ENCODE assay signal across 18 cellular contexts in the genomic region with DNA sequence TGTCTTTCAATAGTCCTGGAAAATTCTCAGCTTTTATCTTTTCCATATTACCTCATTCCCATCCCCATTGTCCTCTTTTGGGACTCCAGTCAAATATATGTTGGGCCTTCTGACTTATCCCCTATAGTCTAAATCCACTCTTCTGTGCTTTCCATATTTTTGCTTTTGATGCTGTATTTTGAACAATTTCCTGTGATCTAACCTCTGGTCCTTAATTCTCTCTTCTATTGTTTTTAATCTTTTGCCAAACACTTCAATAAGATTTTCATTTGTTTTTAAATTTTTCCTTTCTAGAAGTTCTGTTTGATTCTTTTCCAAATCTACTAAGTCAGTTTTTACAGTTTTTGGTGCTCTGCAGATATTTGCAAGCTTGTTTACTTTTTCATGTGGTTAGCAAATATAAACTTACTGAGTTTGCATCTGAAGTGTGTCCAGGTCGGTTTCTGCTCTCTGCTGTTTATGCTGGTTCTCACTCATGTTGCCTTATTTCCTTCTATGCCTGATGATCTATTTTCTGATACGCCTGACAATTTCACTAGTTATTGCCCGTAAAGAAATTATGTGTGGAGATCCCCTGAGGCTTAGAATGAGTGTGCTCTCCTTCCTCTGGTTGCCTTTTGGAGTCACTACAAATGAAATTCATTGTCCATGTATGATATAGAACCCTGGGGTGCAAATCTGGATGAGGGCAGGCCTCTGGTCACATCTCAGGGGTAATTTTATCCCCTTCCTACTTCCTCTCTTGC.
"Had no signal": no experiment of that assay in that cellular context is flagged by ENCODE, and none has a peak within 500 bp of the region (broad histone marks: within the 10 kb centered on the region; RNA-seq: fewer than 3 reads in every experiment).

No MANE protein-coding gene starts in this region.

- H3K4me3 Mint-ChIP-seq: activated CD4-positive, alpha-beta memory T cell treated with anti-CD3 and anti-CD28 coated beads, Interleukin-2, amount 10 ng/mL, durations not matched to agents 7 days and 5 days; activated naive CD4-positive, alpha-beta T cell treated with anti-CD3 and anti-CD28 coated beads, Interleukin-2, amount 10 ng/mL, durations not matched to agents 7 days and 5 days; central memory CD8-positive, alpha-beta T cell; naive thymus-derived CD8-positive, alpha-beta T cell; stimulated activated naive CD8-positive, alpha-beta T cell treated with anti-CD3 and anti-CD28 coated beads, Interleukin-15, Interleukin-2, amounts not matched to agents 100 ng/mL and 50 ng/mL, for 24 hours had no signal

- H3K4me3 ChIP-seq: prostate gland, testis had no signal

- DNase-seq: activated CD4-positive, alpha-beta memory T cell treated with anti-CD3 and anti-CD28 coated beads, Interleukin-2, amount 10 ng/mL, durations not matched to agents 7 days and 5 days; activated CD4-positive, alpha-beta T cell treated with anti-CD3 and anti-CD28 coated beads for 1 hour; activated CD8-positive, alpha-beta memory T cell treated with anti-CD3 and anti-CD28 coated beads, Interleukin-2, amount 50 U/mL, for 48 hours; activated naive CD4-positive, alpha-beta T cell treated with anti-CD3 and anti-CD28 coated beads, Interleukin-2, amount 10 ng/mL, durations not matched to agents 7 days and 5 days; cortex of kidney; effector memory CD4-positive, alpha-beta T cell; hypothalamus; kidney glomerular epithelial cell; naive thymus-derived CD8-positive, alpha-beta T cell; occipital lobe; stimulated activated CD4-positive, alpha-beta T cell treated with anti-CD3 and anti-CD28 coated beads, Interleukin-12 subunit alpha, Interleukin-12 subunit beta, amount 100 ng/mL, for 4 hours; T1000; testis had no signal

- H3K27me3 Mint-ChIP-seq: activated naive CD4-positive, alpha-beta T cell treated with anti-CD3 and anti-CD28 coated beads, Interleukin-2, amount 10 ng/mL, durations not matched to agents 7 days and 5 days; central memory CD8-positive, alpha-beta T cell; naive thymus-derived CD8-positive, alpha-beta T cell had no signal

- H3K36me3 ChIP-seq: prostate gland had no signal

- H3K9me3 Mint-ChIP-seq: central memory CD8-positive, alpha-beta T cell had no signal

- H3K4me1 ChIP-seq: prostate gland, testis had no signal

- H3K27ac Mint-ChIP-seq: activated CD4-positive, alpha-beta memory T cell treated with anti-CD3 and anti-CD28 coated beads, Interleukin-2, amount 10 ng/mL, durations not matched to agents 7 days and 5 days; activated naive CD4-positive, alpha-beta T cell treated with anti-CD3 and anti-CD28 coated beads, Interleukin-2, amount 10 ng/mL, durations not matched to agents 7 days and 5 days; activated T-helper 2 cell treated with anti-CD3 and anti-CD28 coated beads, Interferon-gamma antibody, Interleukin-2, Interleukin-4, amounts not matched to agents 10 μg/mL and 5 μg/mL and 100 μg/mL, durations not matched to agents 14 hours and 24 hours and 36 hours had no signal

- H3K27me3 ChIP-seq: testis had no signal

- ATAC-seq: naive thymus-derived CD8-positive, alpha-beta T cell had no signal

- H3K9me3 ChIP-seq: prostate gland, testis had no signal

- H3K27ac ChIP-seq: epithelial cell of prostate, prostate gland, testis had no signal
